Comparison of ENCODE assay signal across 18 cellular contexts in genomic region chr13:74073231-74073630, GRCh38.
DNase-seq lines count a peak whose midpoint lies in the region; ATAC-seq lines count a peak whose summit lies in the region.
"Had no signal": no experiment of that assay in that cellular context is flagged by ENCODE, and none has a peak within 500 bp of the region (broad histone marks: within the 10 kb centered on the region; RNA-seq: fewer than 3 reads in every experiment).

No MANE protein-coding gene starts in this region.

- H3K4me1 Mint-ChIP-seq in CD4-positive, alpha-beta memory T cell, result peaks cover 62 to 86% (median 71%) of the 10 kb centered on the region in 4 donors

- peaks cover 14% of the 10 kb centered on the region; the same call in 1 of the 2 replicates for H3K9me3 ChIP-seq in BLaER1
- H3K9me3 ChIP-seq in CD4-positive, alpha-beta memory T cell (ENCODE audit: control insufficient read depth in 1 of 2, low read length in 2 of 2), result no peaks in the 10 kb centered on the region

- in situ Hi-C loops in SK-MEL-5 (cut with HindIII; ENCODE audit: low pct_unique_long_range_greater_than_20kb, low sequenced_read_pairs), result no loop called here

- peaks cover 0 to 2% (median 0%) of the 10 kb centered on the region in 8 donors for H3K9me3 Mint-ChIP-seq in CD4-positive, alpha-beta memory T cell
- H3K9me3 Mint-ChIP-seq: H9 had no signal

- no peaks in the 10 kb centered on the region for H4K20me1 ChIP-seq in BLaER1

- no peaks in the 10 kb centered on the region for H3K27me3 ChIP-seq in BLaER1
- H3K27me3 ChIP-seq in CD4-positive, alpha-beta memory T cell (ENCODE audit: insufficient read depth, low read length), result no peaks in the 10 kb centered on the region

- 0 out of 2 replicates have a peak overlapping the region, but pooled peaks have one; percentile 1 for H3K9ac ChIP-seq in BLaER1

- intact Hi-C loops in CD4-positive, alpha-beta memory T cell (cut with micrococcal nuclease), result loop anchor here (5.0 kb wide), 1 partner anchor 159 kb away; no protein-coding TSS in a partner anchor

- peaks cover 11% of the 10 kb centered on the region; the same call in 1 of the 2 replicates for H3K36me3 ChIP-seq in BLaER1
- no peaks in the 10 kb centered on the region for H3K36me3 ChIP-seq in CD4-positive, alpha-beta memory T cell (ENCODE audit: insufficient read depth, low read length)

- H3K36me3 Mint-ChIP-seq in CD4-positive, alpha-beta memory T cell, result peaks cover 15 to 23% of the 10 kb centered on the region in 2 donors

- peak overlapping the region; percentile 57 for H3K27ac ChIP-seq in BLaER1
- H3K27ac ChIP-seq in CD4-positive, alpha-beta memory T cell (ENCODE audit: low read depth, low read length), result no peak overlapping the region

- H3K4me3 Mint-ChIP-seq in CD4-positive, alpha-beta memory T cell, result peak overlapping the region in 1 of 8 donors; percentile 21
- H3K4me3 Mint-ChIP-seq: H9 had no signal

- CTCF ChIA-PET in CD4-positive, alpha-beta memory T cell (lab: Charles Lee; ENCODE audit: partially characterized antibody), result interaction anchor here (0.8 to 2.5 kb wide), 3 partner anchors 14 to 214 kb away, joined by 3 to 10 read pairs (median 3); no protein-coding TSS in a partner anchor

- no peak for DNase-seq in CD4-positive, alpha-beta memory T cell
- DNase-seq in SK-MEL-5 (ENCODE audit: low read depth, low spot score) (peak; percentile 21), foreskin melanocyte (peak; percentile 76)
- DNase-seq: C1 segment of cervical spinal cord, DMS79, H9, NCI-H1105 treated with DMSO at 0.1 percent for 48 hours, NCI-H1694, NCI-H2227 treated with DMSO at 0.1 percent for 48 hours, NCI-H510A treated with DMSO at 0.1 percent for 48 hours, NCI-H774, PC-3, RPMI8226 had no signal

- ATAC-seq in HG03097 (IDR thresholded peaks at IDR 0.05; ENCODE audit: low FRiP score, unreplicated experiment) (no peak), GM21515 (IDR thresholded peaks at IDR 0.05; ENCODE audit: unreplicated experiment) (no peak), GM18858 (IDR thresholded peaks at IDR 0.05; ENCODE audit: unreplicated experiment) (no peak), HG03457 (IDR thresholded peaks at IDR 0.05; ENCODE audit: unreplicated experiment) (no peak)
- ATAC-seq: PC-3 had no signal

- peaks cover 65% of the 10 kb centered on the region for H3K4me1 ChIP-seq in BLaER1
- peaks cover 84% of the 10 kb centered on the region for H3K4me1 ChIP-seq in CD4-positive, alpha-beta memory T cell (ENCODE audit: insufficient read depth, low read length)

- peak overlapping the region; percentile 74 for H3K4me2 ChIP-seq in BLaER1

- POLR2A ChIA-PET in CD4-positive, alpha-beta memory T cell (lab: Charles Lee; ENCODE audit: partially characterized antibody), result interaction anchor here (0.9 to 7.0 kb wide), 3 partner anchors 20 to 214 kb away, joined by 3 to 40 read pairs (median 32); partner anchors contain the start of gene KLF12

- no peaks in the 10 kb centered on the region for H3K27me3 Mint-ChIP-seq in CD4-positive, alpha-beta memory T cell

- peak overlapping the region; percentile 12; the same call in 1 of the 2 replicates for H3K4me3 ChIP-seq in BLaER1
- H3K4me3 ChIP-seq in CD4-positive, alpha-beta memory T cell (ENCODE audit: low read length in 2 of 2), result no peak overlapping the region

- H3K27ac Mint-ChIP-seq in CD4-positive, alpha-beta memory T cell, result peak overlapping the region in 5 of 7 donors; percentile 17 to 78 (median 71)

Comparison
In these comparisons a context has a peak if more than half of its experiments do, and no peak if none do; other contexts are left out.
1. DNase-seq: peak in SK-MEL-5 (single experiment) and foreskin melanocyte (single experiment); none in CD4-positive, alpha-beta memory T cell (0 of 5).